ENCODE assay signal across 18 cellular contexts in the genomic region with DNA sequence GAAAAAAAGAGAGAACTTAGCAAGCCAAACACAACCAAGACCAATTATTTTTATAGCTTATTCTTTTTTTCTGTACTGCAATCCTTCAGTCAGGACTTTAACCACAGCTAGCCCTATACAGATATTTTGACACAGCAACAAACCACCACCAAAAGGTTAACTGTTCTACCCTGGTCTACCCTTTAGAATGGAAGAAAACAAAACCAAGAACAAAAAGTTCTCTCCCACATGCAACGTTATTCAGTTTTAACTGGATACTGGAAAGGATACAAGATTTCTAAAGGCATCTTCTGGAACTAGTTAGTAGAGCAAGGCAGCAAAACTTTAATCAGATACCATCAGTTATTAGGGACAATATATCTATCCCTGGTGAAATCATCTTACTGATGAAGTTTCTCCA.
"Had no signal": no experiment of that assay in that cellular context is flagged by ENCODE, and none has a peak within 500 bp of the region (broad histone marks: within the 10 kb centered on the region; RNA-seq: fewer than 3 reads in every experiment).

No MANE protein-coding gene starts in this region.

- H3K9me3 Mint-ChIP-seq: activated B cell treated with CpG ODN at 0.5 μM for 24 hours; activated CD4-positive, alpha-beta T cell treated with anti-CD3 and anti-CD28 coated beads, Interleukin-2, amount 10 ng/mL, durations not matched to agents 7 days and 5 days; activated T-helper 17 cell treated with anti-CD3 and anti-CD28 coated beads, Interleukin-2, amount 50 U/mL, for 72 hours; naive B cell had no signal

- ATAC-seq: activated T-helper 17 cell treated with anti-CD3 and anti-CD28 coated beads, Interleukin-2, amount 50 U/mL, for 72 hours; lower lobe of right lung had no signal

- H3K27ac ChIP-seq: hepatocyte, lower lobe of right lung, upper lobe of left lung had no signal

- H3K36me3 ChIP-seq: breast epithelium had no signal

- H3K4me2 ChIP-seq: hepatocyte, SK-N-SH had no signal

- H3K4me3 ChIP-seq: breast epithelium, esophagus squamous epithelium, hepatocyte, lower lobe of right lung, sigmoid colon, upper lobe of left lung had no signal

- H3K9ac ChIP-seq: SK-N-SH had no signal

- H3K4me3 Mint-ChIP-seq: activated B cell treated with CpG ODN at 0.5 μM for 24 hours; activated CD4-positive, alpha-beta T cell treated with anti-CD3 and anti-CD28 coated beads, Interleukin-2, amount 10 ng/mL, durations not matched to agents 7 days and 5 days; activated T-helper 17 cell treated with anti-CD3 and anti-CD28 coated beads, Interleukin-2, amount 50 U/mL, for 72 hours; naive B cell had no signal

- DNase-seq: activated B cell treated with CpG ODN at 0.5 μM for 24 hours; activated CD4-positive, alpha-beta T cell treated with anti-CD3 and anti-CD28 coated beads, Interleukin-2, amount 10 ng/mL, durations not matched to agents 7 days and 5 days; activated CD8-positive, alpha-beta memory T cell treated with anti-CD3 and anti-CD28 coated beads for 24 hours; activated naive CD4-positive, alpha-beta T cell treated with anti-CD3 and anti-CD28 coated beads, Interleukin-2, amount 50 U/mL, for 16 hours; amygdala; esophagus squamous epithelium; lower lobe of right lung; midbrain; naive B cell; sigmoid colon; SK-N-SH; stimulated activated CD4-positive, alpha-beta T cell treated with anti-CD3 and anti-CD28 coated beads, Interleukin-2, amount 100 ng/mL, for 48 hours; stimulated activated naive CD4-positive, alpha-beta T cell treated with Interleukin-2 at 50 U/mL for 16 hours; T-helper 1 cell; upper lobe of left lung had no signal

- H2AFZ ChIP-seq: hepatocyte had no signal

- H3K9me3 ChIP-seq: breast epithelium, esophagus squamous epithelium, lower lobe of right lung, sigmoid colon, SK-N-SH, upper lobe of left lung had no signal

- H3K27me3 Mint-ChIP-seq: activated B cell treated with CpG ODN at 0.5 μM for 24 hours; activated CD4-positive, alpha-beta T cell treated with anti-CD3 and anti-CD28 coated beads, Interleukin-2, amount 10 ng/mL, durations not matched to agents 7 days and 5 days; activated T-helper 17 cell treated with anti-CD3 and anti-CD28 coated beads, Interleukin-2, amount 50 U/mL, for 72 hours; naive B cell had no signal

- H3K27me3 ChIP-seq: breast epithelium, esophagus squamous epithelium, hepatocyte, sigmoid colon, upper lobe of left lung had no signal

- H3K27ac Mint-ChIP-seq: activated B cell treated with CpG ODN at 0.5 μM for 24 hours; activated CD4-positive, alpha-beta T cell treated with anti-CD3 and anti-CD28 coated beads, Interleukin-2, amount 10 ng/mL, durations not matched to agents 7 days and 5 days; activated T-helper 17 cell treated with anti-CD3 and anti-CD28 coated beads, Interleukin-2, amount 50 U/mL, for 72 hours had no signal
